ENCODE assay signal across 2 cellular contexts in the genomic region with DNA sequence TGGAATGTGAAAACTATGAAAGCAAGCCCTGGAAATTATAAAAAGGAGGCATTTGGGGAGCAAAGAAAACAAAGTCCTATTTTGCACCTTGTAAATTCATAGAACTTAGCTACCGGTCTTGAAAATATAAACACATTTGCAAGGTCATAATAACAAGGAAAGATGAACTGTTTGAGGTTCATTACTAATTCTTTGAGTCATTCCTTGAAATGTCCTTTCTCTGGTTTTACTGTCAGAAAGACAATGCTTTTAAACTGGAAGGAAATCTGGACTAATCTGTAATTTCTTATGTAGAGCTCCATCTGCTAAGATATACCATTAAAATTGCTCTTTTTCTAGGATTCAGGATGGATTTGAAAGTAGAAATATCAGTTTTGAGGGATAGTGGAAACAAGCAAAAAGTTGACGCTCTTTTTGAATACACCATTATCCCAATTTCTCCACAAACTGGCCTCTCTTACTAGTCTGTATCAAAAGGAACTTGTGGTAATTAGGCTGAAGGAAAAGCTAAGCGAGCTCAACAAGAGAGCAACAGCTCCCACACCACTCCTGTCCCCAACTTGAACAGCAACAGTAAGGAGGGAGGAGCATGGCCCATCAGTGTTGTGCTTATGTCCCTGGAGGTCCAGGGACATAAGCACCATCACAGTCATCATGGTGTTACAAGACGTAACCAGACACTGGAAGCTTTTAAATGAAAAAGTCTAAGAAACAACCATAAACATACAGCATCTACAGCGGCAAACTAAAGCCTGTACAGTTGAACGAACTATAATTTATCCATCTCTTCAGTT.
TF ChIP-seq lines count a peak whose summit lies in the region.

No MANE protein-coding gene starts in this region.

TF ChIP-seq in HEK293, 187 proteins besides CTCF, POLR2A, EP300 and RAD21 (continued from another document and continues in another):
- TF ChIP-seq, protein P1, sequence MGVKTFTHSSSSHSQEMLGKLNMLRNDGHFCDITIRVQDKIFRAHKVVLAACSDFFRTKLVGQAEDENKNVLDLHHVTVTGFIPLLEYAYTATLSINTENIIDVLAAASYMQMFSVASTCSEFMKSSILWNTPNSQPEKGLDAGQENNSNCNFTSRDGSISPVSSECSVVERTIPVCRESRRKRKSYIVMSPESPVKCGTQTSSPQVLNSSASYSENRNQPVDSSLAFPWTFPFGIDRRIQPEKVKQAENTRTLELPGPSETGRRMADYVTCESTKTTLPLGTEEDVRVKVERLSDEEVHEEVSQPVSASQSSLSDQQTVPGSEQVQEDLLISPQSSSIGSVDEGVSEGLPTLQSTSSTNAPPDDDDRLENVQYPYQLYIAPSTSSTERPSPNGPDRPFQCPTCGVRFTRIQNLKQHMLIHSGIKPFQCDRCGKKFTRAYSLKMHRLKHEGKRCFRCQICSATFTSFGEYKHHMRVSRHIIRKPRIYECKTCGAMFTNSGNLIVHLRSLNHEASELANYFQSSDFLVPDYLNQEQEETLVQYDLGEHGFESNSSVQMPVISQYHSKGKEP (tag by site-specific recombination; IDR thresholded peaks at IDR 0.05), result no peak
- TF ChIP-seq, protein P2, sequence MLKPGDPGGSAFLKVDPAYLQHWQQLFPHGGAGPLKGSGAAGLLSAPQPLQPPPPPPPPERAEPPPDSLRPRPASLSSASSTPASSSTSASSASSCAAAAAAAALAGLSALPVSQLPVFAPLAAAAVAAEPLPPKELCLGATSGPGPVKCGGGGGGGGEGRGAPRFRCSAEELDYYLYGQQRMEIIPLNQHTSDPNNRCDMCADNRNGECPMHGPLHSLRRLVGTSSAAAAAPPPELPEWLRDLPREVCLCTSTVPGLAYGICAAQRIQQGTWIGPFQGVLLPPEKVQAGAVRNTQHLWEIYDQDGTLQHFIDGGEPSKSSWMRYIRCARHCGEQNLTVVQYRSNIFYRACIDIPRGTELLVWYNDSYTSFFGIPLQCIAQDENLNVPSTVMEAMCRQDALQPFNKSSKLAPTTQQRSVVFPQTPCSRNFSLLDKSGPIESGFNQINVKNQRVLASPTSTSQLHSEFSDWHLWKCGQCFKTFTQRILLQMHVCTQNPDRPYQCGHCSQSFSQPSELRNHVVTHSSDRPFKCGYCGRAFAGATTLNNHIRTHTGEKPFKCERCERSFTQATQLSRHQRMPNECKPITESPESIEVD (tag by site-specific recombination; IDR thresholded peaks at IDR 0.05), result peak; percentile 29; the same call in 1 of the 2 replicates
- TF ChIP-seq, protein P3, sequence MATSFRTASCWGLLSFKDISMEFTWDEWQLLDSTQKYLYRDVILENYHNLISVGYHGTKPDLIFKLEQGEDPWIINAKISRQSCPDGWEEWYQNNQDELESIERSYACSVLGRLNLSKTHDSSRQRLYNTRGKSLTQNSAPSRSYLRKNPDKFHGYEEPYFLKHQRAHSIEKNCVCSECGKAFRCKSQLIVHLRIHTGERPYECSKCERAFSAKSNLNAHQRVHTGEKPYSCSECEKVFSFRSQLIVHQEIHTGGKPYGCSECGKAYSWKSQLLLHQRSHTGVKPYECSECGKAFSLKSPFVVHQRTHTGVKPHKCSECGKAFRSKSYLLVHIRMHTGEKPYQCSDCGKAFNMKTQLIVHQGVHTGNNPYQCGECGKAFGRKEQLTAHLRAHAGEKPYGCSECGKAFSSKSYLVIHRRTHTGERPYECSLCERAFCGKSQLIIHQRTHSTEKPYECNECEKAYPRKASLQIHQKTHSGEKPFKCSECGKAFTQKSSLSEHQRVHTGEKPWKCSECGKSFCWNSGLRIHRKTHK (tag by site-specific recombination; IDR thresholded peaks at IDR 0.05), result no peak
- TF ChIP-seq YY1 (tag by site-specific recombination; IDR thresholded peaks at IDR 0.05), result no peak
- TF ChIP-seq ZNF830 (tag by site-specific recombination; IDR thresholded peaks at IDR 0.05; ENCODE audit: low read depth), result no peak
- peak; percentile 96 for TF ChIP-seq SCRT2 (tag by site-specific recombination; IDR thresholded peaks at IDR 0.05)
- no peak for TF ChIP-seq ZSCAN16 (tag by site-specific recombination; IDR thresholded peaks at IDR 0.05)
- TF ChIP-seq, protein P4, sequence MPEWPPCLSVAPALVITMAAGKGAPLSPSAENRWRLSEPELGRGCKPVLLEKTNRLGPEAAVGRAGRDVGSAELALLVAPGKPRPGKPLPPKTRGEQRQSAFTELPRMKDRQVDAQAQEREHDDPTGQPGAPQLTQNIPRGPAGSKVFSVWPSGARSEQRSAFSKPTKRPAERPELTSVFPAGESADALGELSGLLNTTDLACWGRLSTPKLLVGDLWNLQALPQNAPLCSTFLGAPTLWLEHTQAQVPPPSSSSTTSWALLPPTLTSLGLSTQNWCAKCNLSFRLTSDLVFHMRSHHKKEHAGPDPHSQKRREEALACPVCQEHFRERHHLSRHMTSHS (tag by site-specific recombination; IDR thresholded peaks at IDR 0.05), result no peak
- TF ChIP-seq ZFP3 (tag by site-specific recombination; IDR thresholded peaks at IDR 0.05; ENCODE audit: low read depth), result no peak
- no peak for TF ChIP-seq ZNF792 (tag by site-specific recombination; IDR thresholded peaks at IDR 0.05)
- TF ChIP-seq MEIS1 (CRISPR knock-in tag; IDR thresholded peaks at IDR 0.05; ENCODE audit: borderline replicate concordance), result no peak
- TF ChIP-seq SCRT1 (tag by site-specific recombination; IDR thresholded peaks at IDR 0.05; ENCODE audit: borderline replicate concordance), result peak; percentile 94
- no peak for TF ChIP-seq ZNF10 (tag by site-specific recombination; IDR thresholded peaks at IDR 0.05)
- TF ChIP-seq ZNF114 (tag by site-specific recombination; IDR thresholded peaks at IDR 0.05), result no peak
- no peak for TF ChIP-seq ZNF510 (tag by site-specific recombination; IDR thresholded peaks at IDR 0.05; ENCODE audit: insufficient replicate concordance)
- no peak for TF ChIP-seq HOXA7 (CRISPR knock-in tag; IDR thresholded peaks at IDR 0.05; ENCODE audit: borderline replicate concordance)
- TF ChIP-seq ZNF654 (tag by site-specific recombination; IDR thresholded peaks at IDR 0.05; ENCODE audit: low read depth), result no peak
- no peak for TF ChIP-seq ZNF629 (tag by site-specific recombination; IDR thresholded peaks at IDR 0.05)
- TF ChIP-seq ZNF660 (tag by site-specific recombination; IDR thresholded peaks at IDR 0.05), result 0 out of 2 replicates have a peak, but pooled peaks have one; percentile 2

TF ChIP-seq in neural cell, 6 proteins besides CTCF, POLR2A, EP300 and RAD21 (continued from another document):
- TF ChIP-seq EZH2 (IDR thresholded peaks at IDR 0.05; ENCODE audit: borderline replicate concordance, insufficient read depth, low read length, poor library complexity, severe bottlenecking) (no peak), MXI1 (conservative IDR thresholded peaks at IDR 0.05; ENCODE audit: poor library complexity, severe bottlenecking) (no peak), SMC3 (conservative IDR thresholded peaks at IDR 0.05; ENCODE audit: poor library complexity) (no peak), POLR2AphosphoS5 (IDR thresholded peaks at IDR 0.05) (no peak)
